16 cellular contexts compared by ENCODE assay signal in the genomic region with DNA sequence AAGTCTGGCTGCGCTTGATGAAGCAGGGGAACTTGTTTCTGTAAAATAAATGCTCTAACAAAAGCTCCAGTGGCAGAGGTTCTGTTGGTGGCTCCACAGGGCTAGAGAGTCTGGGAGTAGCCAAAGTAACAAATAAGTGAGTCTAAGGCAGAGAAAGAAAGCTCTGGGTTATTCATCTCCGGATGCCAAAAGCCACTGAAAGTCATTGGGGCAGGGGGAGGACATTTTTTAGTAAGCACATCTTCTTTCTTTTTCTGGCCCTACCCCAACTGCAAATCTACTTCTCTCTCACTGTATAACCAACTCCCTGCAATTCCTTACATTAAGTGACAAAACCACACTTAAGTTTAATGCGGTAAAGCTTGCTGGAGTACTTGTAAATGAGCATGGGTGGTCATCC.
DNase-seq lines count a peak whose midpoint lies in the region; ATAC-seq, FAIRE-seq and TF ChIP-seq lines count a peak whose summit lies in the region.
"Had no signal": no experiment of that assay in that cellular context is flagged by ENCODE, and none has a peak within 500 bp of the region (broad histone marks: within the 10 kb centered on the region; RNA-seq: fewer than 3 reads in every experiment).

No MANE protein-coding gene starts in this region.

- H3K36me3 ChIP-seq in astrocyte (ENCODE audit: insufficient read depth, low read length): no peaks in the 10 kb centered on the region
- peaks cover 0 to 43% (median 16%) of the 10 kb centered on the region in 3 experiments for H3K36me3 ChIP-seq in naive thymus-derived CD4-positive, alpha-beta T cell (ENCODE audit: control insufficient read depth in 2 of 3, insufficient read depth in 3 of 3, low read length in 3 of 3)
- H3K36me3 ChIP-seq: breast epithelium, esophagus muscularis mucosa, HAP-1 had no signal

- H3K9ac ChIP-seq in astrocyte (ENCODE audit: low read length): no peak overlapping the region

- no peak overlapping the region for H3K4me2 ChIP-seq in astrocyte (ENCODE audit: low read length)

- H3K4me3 Mint-ChIP-seq in astrocyte (ENCODE audit: unreplicated experiment): no peak overlapping the region
- H3K4me3 Mint-ChIP-seq in naive thymus-derived CD4-positive, alpha-beta T cell: no peak overlapping the region
- H3K4me3 Mint-ChIP-seq: neural crest cell had no signal

- peak overlapping the region; percentile 7 for H3K27ac Mint-ChIP-seq in astrocyte (ENCODE audit: unreplicated experiment)
- peak overlapping the region in 3 of 9 donors; percentile 2 to 42 (median 30) for H3K27ac Mint-ChIP-seq in naive thymus-derived CD4-positive, alpha-beta T cell

- no peaks in the 10 kb centered on the region for H3K9me3 ChIP-seq in astrocyte (ENCODE audit: insufficient read depth, low read depth, low read length)
- H3K9me3 ChIP-seq in naive thymus-derived CD4-positive, alpha-beta T cell (ENCODE audit: control insufficient read depth in 2 of 3, low read length in 3 of 3): no peaks in the 10 kb centered on the region
- H3K9me3 ChIP-seq: breast epithelium, esophagus muscularis mucosa, HAP-1 had no signal

- no peak for FAIRE-seq in astrocyte (lab: Jason Lieb, UNC)
- FAIRE-seq: islet of Langerhans had no signal

- TF ChIP-seq CTCF in astrocyte (IDR thresholded peaks at IDR 0.05; ENCODE audit: insufficient read depth, low read depth, low read length): no peak

- H3K79me2 ChIP-seq in astrocyte (ENCODE audit: insufficient read depth, low read length): no peaks in the 10 kb centered on the region

- no peaks in the 10 kb centered on the region for H3K27me3 ChIP-seq in astrocyte (ENCODE audit: insufficient read depth, low read length)
- no peaks in the 10 kb centered on the region for H3K27me3 ChIP-seq in naive thymus-derived CD4-positive, alpha-beta T cell (ENCODE audit: control insufficient read depth in 2 of 2, insufficient read depth in 2 of 2, low read length in 2 of 2)
- H3K27me3 ChIP-seq: breast epithelium, esophagus muscularis mucosa had no signal

- H3K36me3 Mint-ChIP-seq in astrocyte (ENCODE audit: low read depth, unreplicated experiment): no peaks in the 10 kb centered on the region
- H3K36me3 Mint-ChIP-seq in naive thymus-derived CD4-positive, alpha-beta T cell: peaks cover 19 to 78% (median 67%) of the 10 kb centered on the region in 5 donors

- POLR2A ChIA-PET in naive thymus-derived CD4-positive, alpha-beta T cell (lab: Charles Lee): no interaction called here

- H3K27ac ChIP-seq in astrocyte (ENCODE audit: low read depth, low read length): no peak overlapping the region
- no peak overlapping the region for H3K27ac ChIP-seq in naive thymus-derived CD4-positive, alpha-beta T cell (ENCODE audit: low read depth, low read length)
- H3K27ac ChIP-seq: breast epithelium, esophagus muscularis mucosa had no signal

- CTCF ChIA-PET in naive thymus-derived CD4-positive, alpha-beta T cell (lab: Charles Lee): no interaction called here

- H3K4me1 Mint-ChIP-seq in astrocyte (ENCODE audit: low read depth, unreplicated experiment): no peaks in the 10 kb centered on the region
- peaks cover 0 to 17% (median 5%) of the 10 kb centered on the region in 7 donors for H3K4me1 Mint-ChIP-seq in naive thymus-derived CD4-positive, alpha-beta T cell
- H3K4me1 Mint-ChIP-seq: neural crest cell had no signal

- H4K20me1 ChIP-seq in astrocyte (ENCODE audit: insufficient read depth, low read length): no peaks in the 10 kb centered on the region

- DNase-seq in astrocyte (ENCODE audit: low read depth) (no peak), KG1 (lab: John Stamatoyannopoulos, UW) (no peak), NCI-H1417 treated with DMSO at 0.1 percent for 48 hours (lab: John Stamatoyannopoulos, UW) (no peak)
- DNase-seq in naive thymus-derived CD4-positive, alpha-beta T cell: no peak
- DNase-seq: activated CD8-positive, alpha-beta memory T cell treated with anti-CD3 and anti-CD28 coated beads, Interleukin-2, amount 50 U/mL, for 48 hours; DMS53; MM.1S; stimulated activated CD4-positive, alpha-beta T cell treated with anti-CD3 and anti-CD28 coated beads, Interleukin-2, amount 100 ng/mL, for 24 hours had no signal

- H2AFZ ChIP-seq in astrocyte (ENCODE audit: low read depth, low read length): no peak overlapping the region

- ATAC-seq in GM19023 (IDR thresholded peaks at IDR 0.05; ENCODE audit: unreplicated experiment) (peak; percentile 94), GM21526 (IDR thresholded peaks at IDR 0.05; ENCODE audit: low FRiP score, unreplicated experiment) (peak; percentile 81), HG03095 (IDR thresholded peaks at IDR 0.05; ENCODE audit: unreplicated experiment) (peak; percentile 92)
- ATAC-seq in naive thymus-derived CD4-positive, alpha-beta T cell: no peak

- H3K9me3 Mint-ChIP-seq in astrocyte (ENCODE audit: unreplicated experiment): peaks cover 4% of the 10 kb centered on the region
- no peaks in the 10 kb centered on the region for H3K9me3 Mint-ChIP-seq in naive thymus-derived CD4-positive, alpha-beta T cell
- H3K9me3 Mint-ChIP-seq: neural crest cell had no signal

- peaks cover 6% of the 10 kb centered on the region for H3K27me3 Mint-ChIP-seq in astrocyte (ENCODE audit: low read depth, unreplicated experiment)
- no peaks in the 10 kb centered on the region for H3K27me3 Mint-ChIP-seq in naive thymus-derived CD4-positive, alpha-beta T cell

- no peak overlapping the region for H3K4me3 ChIP-seq in astrocyte (ENCODE audit: insufficient read depth, low read depth, low read length)
- H3K4me3 ChIP-seq in naive thymus-derived CD4-positive, alpha-beta T cell (ENCODE audit: low read length): no peak overlapping the region
- H3K4me3 ChIP-seq: breast epithelium, esophagus muscularis mucosa, HAP-1 had no signal

- intact Hi-C loops in naive thymus-derived CD4-positive, alpha-beta T cell (cut with micrococcal nuclease): no loop called here

- no peaks in the 10 kb centered on the region for H3K4me1 ChIP-seq in astrocyte (ENCODE audit: insufficient read depth, low read length)
- H3K4me1 ChIP-seq in naive thymus-derived CD4-positive, alpha-beta T cell (ENCODE audit: control insufficient read depth in 2 of 2, insufficient read depth in 2 of 2, low read length in 2 of 2): no peaks in the 10 kb centered on the region
- H3K4me1 ChIP-seq: breast epithelium, esophagus muscularis mucosa, HAP-1 had no signal
